In the genomic region with DNA sequence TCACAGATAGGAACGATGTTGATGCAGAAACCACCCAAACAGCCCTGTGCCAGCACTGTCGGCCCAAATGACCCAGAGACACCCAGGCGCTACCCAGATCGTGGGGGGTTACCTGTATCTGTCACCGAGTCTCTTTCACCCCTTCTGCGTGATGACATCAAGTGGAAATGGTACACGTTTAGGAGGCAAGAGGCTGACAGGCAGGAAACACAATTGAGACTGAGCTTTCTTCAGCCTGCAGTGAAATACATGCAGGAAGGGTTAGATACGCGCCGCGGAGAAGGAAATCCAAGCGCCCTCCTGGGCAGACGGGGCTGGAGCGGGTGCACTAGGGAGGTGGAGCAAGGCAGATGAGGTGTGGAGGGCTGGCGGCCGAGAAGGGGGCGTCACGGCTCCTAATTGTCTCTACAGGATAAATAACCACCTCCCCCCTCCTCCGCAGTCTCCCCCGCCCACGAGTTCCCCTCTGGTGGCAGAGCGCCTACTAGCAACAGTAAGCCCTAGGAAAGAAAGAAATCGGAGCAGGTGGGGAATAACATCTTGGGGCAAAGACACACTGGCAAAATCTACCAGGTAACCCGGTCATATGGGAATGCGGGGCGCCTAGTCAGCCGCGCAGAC, we compare ENCODE assay signal across 8 cellular contexts. TPM values are rescaled to one million over a fixed set of nuclear protein-coding genes. Genes with fewer than 3 reads are reported as not detected.
DNase-seq lines count a peak whose midpoint lies in the region; ATAC-seq and TF ChIP-seq lines count a peak whose summit lies in the region.

A gene with protein sequence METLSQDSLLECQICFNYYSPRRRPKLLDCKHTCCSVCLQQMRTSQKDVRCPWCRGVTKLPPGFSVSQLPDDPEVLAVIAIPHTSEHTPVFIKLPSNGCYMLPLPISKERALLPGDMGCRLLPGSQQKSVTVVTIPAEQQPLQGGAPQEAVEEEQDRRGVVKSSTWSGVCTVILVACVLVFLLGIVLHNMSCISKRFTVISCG (minus strand): TSS at position 325 of the 621 bp plus-strand sequence. CDS start 76,544 bp downstream, outside the sequence.

- peak; percentile 44 for TF ChIP-seq CTCF in chondrocyte (IDR thresholded peaks at IDR 0.05)
- no peak for TF ChIP-seq CTCF in kidney epithelial cell (IDR thresholded peaks at IDR 0.05; ENCODE audit: insufficient read depth, low read length, poor library complexity, severe bottlenecking)

- DNase-seq in NCI-H2171 treated with DMSO at 0.1 percent for 48 hours (lab: John Stamatoyannopoulos, UW), result peak; percentile 21
- DNase-seq in NCI-H2171 (lab: John Stamatoyannopoulos, UW), result no peak
- peak in 3 of 5 donors; percentile 8 to 16 (median 10) for DNase-seq in T-helper 1 cell
- no peak for DNase-seq in chondrocyte (ENCODE audit: low spot score)
- DNase-seq in kidney epithelial cell (ENCODE audit: low read depth), result no peak
- DNase-seq in stimulated activated CD4-positive, alpha-beta T cell treated with anti-CD3 and anti-CD28 coated beads, Interleukin-1b, Interleukin-23, amount 100 ng/mL, for 4 hours (ENCODE audit: low read depth in 2 of 2), result peak; percentile 18 to 24

- no peaks in the 10 kb centered on the region for H3K9me3 Mint-ChIP-seq in chondrocyte (ENCODE audit: low read depth)

- peak within 1 kb of the TSS; percentile 94 for H3K4me3 Mint-ChIP-seq in chondrocyte (ENCODE audit: unreplicated experiment)

- peaks cover 7% of the 10 kb centered on the region for H3K27me3 ChIP-seq in kidney epithelial cell (ENCODE audit: control insufficient read depth, insufficient read depth, low read length)

- peak within 1 kb of the TSS; percentile 68 for H3K4me3 ChIP-seq in kidney epithelial cell (ENCODE audit: low read depth, low read length)

- ATAC-seq in GM18519 (IDR thresholded peaks at IDR 0.05; ENCODE audit: low FRiP score, unreplicated experiment) (no peak), HG03571 (IDR thresholded peaks at IDR 0.05; ENCODE audit: unreplicated experiment) (no peak)

- no peaks in the 10 kb centered on the region for H3K36me3 ChIP-seq in kidney epithelial cell (ENCODE audit: control insufficient read depth, insufficient read depth, low read length)

- peak within 1 kb of the TSS; percentile 65 for H3K27ac Mint-ChIP-seq in chondrocyte (ENCODE audit: unreplicated experiment)

- peaks cover 58% of the 10 kb centered on the region for H3K4me1 Mint-ChIP-seq in chondrocyte (ENCODE audit: low read depth)

- peaks cover 12% of the 10 kb centered on the region for H3K36me3 Mint-ChIP-seq in chondrocyte (ENCODE audit: low read depth)

- no peaks in the 10 kb centered on the region for H3K27me3 Mint-ChIP-seq in chondrocyte (ENCODE audit: low read depth)

RNA-seq across cellular contexts. Expression of the gene that starts here (rescaled TPM):
- 58.6 to 137 TPM (median 137 TPM) in 3 replicates for total RNA-seq in chondrocyte
- total RNA-seq in kidney epithelial cell, result 4.7 and 10.2 TPM in 2 replicates

Comparison
In these comparisons a context has a peak if more than half of its experiments do, and no peak if none do; other contexts are left out.
1. DNase-seq: peak in NCI-H2171 treated with DMSO at 0.1 percent for 48 hours (single experiment), T-helper 1 cell (3 of 5) and stimulated activated CD4-positive, alpha-beta T cell treated with anti-CD3 and anti-CD28 coated beads, Interleukin-1b, Interleukin-23, amount 100 ng/mL, for 4 hours (2 of 2); none in NCI-H2171 (single experiment), chondrocyte (single experiment) and kidney epithelial cell (single experiment).